ENCODE assay signal across 14 cellular contexts in the genomic region with DNA sequence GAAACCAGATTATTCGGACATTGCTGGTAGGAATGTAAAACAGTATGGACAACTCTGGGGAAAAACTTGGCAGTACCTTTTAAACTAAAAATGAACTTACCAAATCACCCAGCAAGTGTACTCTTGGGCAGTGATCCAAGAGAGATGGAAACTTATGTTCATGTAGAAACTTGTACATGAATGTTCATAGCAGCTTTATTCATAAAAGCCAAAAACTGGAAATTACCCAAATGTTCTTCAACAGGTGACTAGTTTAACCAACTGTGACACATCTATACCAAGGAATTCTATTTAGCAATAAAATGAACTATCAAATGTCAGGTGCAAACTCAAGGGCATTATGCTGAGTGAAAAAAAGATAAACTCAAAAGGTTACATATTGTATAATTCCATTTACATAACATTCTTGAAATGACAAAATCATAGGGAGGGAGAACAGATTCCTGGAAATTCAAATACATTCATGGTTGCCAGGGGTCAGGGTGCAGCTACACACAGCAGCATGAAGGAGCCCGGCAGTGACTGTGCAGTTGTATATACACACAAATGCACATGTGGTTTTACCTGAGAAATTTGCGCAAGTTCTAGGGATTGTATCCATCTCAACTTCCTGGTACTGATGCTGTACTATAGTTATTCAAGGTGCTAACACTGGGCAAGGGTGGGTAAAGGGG. TPM values are rescaled to one million over a fixed set of nuclear protein-coding genes. Genes with fewer than 3 reads are reported as not detected.
DNase-seq lines count a peak whose midpoint lies in the region; ATAC-seq and TF ChIP-seq lines count a peak whose summit lies in the region.
"Had no signal": no experiment of that assay in that cellular context is flagged by ENCODE, and none has a peak within 500 bp of the region (broad histone marks: within the 10 kb centered on the region; RNA-seq: fewer than 3 reads in every experiment).

No MANE protein-coding gene starts in this region.

- no peaks in the 10 kb centered on the region for H3K9me3 Mint-ChIP-seq in CD4-positive, alpha-beta memory T cell
- H3K9me3 Mint-ChIP-seq: naive thymus-derived CD8-positive, alpha-beta T cell had no signal

- H3K27ac Mint-ChIP-seq in CD4-positive, alpha-beta memory T cell = peak overlapping the region in 3 of 7 donors; percentile 3 to 96 (median 13)
- H3K27ac Mint-ChIP-seq: T-helper 1 cell treated with Interleukin-12 subunit alpha and Interleukin-12 subunit beta and Interleukin-4 antibody, amounts not matched to agents 30 μg/mL and 1 μg/mL, for 36 hours had no signal

- POLR2A ChIA-PET in CD4-positive, alpha-beta memory T cell (lab: Charles Lee; ENCODE audit: partially characterized antibody) = interaction anchor here (6.0 kb wide), 1 partner anchor 123 kb away, joined by 152 read pairs; a partner anchor contains a TSS

- H3K27me3 Mint-ChIP-seq in CD4-positive, alpha-beta memory T cell = no peaks in the 10 kb centered on the region
- H3K27me3 Mint-ChIP-seq: naive thymus-derived CD8-positive, alpha-beta T cell had no signal

- CTCF ChIA-PET in CD4-positive, alpha-beta memory T cell (lab: Charles Lee; ENCODE audit: partially characterized antibody) = interaction anchor here (2.0 kb wide), 1 partner anchor 121 kb away, joined by 4 read pairs; no protein-coding TSS in a partner anchor

- no peak for ATAC-seq in GM21367 (IDR thresholded peaks at IDR 0.05; ENCODE audit: unreplicated experiment)
- ATAC-seq: naive thymus-derived CD8-positive, alpha-beta T cell had no signal

- no peak for TF ChIP-seq CTCF in GM12865 (IDR thresholded peaks at IDR 0.05; ENCODE audit: insufficient read depth, low read depth, low read length, missing control alignments)

- H3K36me3 ChIP-seq in CD4-positive, alpha-beta memory T cell (ENCODE audit: insufficient read depth, low read length) = peaks cover 11% of the 10 kb centered on the region

- H3K27ac ChIP-seq in CD4-positive, alpha-beta memory T cell (ENCODE audit: low read depth, low read length) = no peak overlapping the region
- H3K27ac ChIP-seq: spleen had no signal

- H3K9me3 ChIP-seq in CD4-positive, alpha-beta memory T cell (ENCODE audit: control insufficient read depth in 1 of 2, low read length in 2 of 2) = no peaks in the 10 kb centered on the region
- H3K9me3 ChIP-seq: esophagus muscularis mucosa, spleen had no signal

- intact Hi-C loops in CD4-positive, alpha-beta memory T cell (cut with micrococcal nuclease) = no loop called here

- peaks cover 11 to 39% of the 10 kb centered on the region in 2 donors for H3K36me3 Mint-ChIP-seq in CD4-positive, alpha-beta memory T cell

- peaks cover 18 to 32% (median 25%) of the 10 kb centered on the region in 4 donors for H3K4me1 Mint-ChIP-seq in CD4-positive, alpha-beta memory T cell

- no peaks in the 10 kb centered on the region for H3K27me3 ChIP-seq in CD4-positive, alpha-beta memory T cell (ENCODE audit: insufficient read depth, low read length)
- H3K27me3 ChIP-seq: esophagus muscularis mucosa, spleen had no signal

- DNase-seq in GM12865 (ENCODE audit: low read depth) (peak; percentile 45), NCI-H1105 treated with DMSO at 0.1 percent for 48 hours (lab: John Stamatoyannopoulos, UW) (peak; percentile 29), fibroblast of gingiva (ENCODE audit: low read depth) (peak; percentile 85), GM19240 (ENCODE audit: insufficient read length, low spot score) (no peak), H4 (ENCODE audit: low spot score) (no peak)
- DNase-seq in stimulated activated CD4-positive, alpha-beta T cell treated with anti-CD3 and anti-CD28 coated beads, Interleukin-12 subunit alpha, Interleukin-12 subunit beta, amount 100 ng/mL, for 48 hours (ENCODE audit: low read depth in 2 of 3, low spot score in 1 of 3) = peak; percentile 27 to 52 (median 35)
- DNase-seq in CD4-positive, alpha-beta memory T cell = no peak
- DNase-seq: central memory CD4-positive, alpha-beta T cell; naive thymus-derived CD8-positive, alpha-beta T cell; spleen had no signal

- no peak overlapping the region for H3K4me3 ChIP-seq in GM12865 (ENCODE audit: low read depth, low read length)
- no peak overlapping the region for H3K4me3 ChIP-seq in CD4-positive, alpha-beta memory T cell (ENCODE audit: low read length in 2 of 2)
- H3K4me3 ChIP-seq: esophagus muscularis mucosa, spleen had no signal

- peaks cover 20% of the 10 kb centered on the region for H3K4me1 ChIP-seq in CD4-positive, alpha-beta memory T cell (ENCODE audit: insufficient read depth, low read length)

- no peak overlapping the region for H3K4me3 Mint-ChIP-seq in CD4-positive, alpha-beta memory T cell
- H3K4me3 Mint-ChIP-seq: T-helper 1 cell treated with Interleukin-12 subunit alpha and Interleukin-12 subunit beta and Interleukin-4 antibody, amounts not matched to agents 30 μg/mL and 1 μg/mL, for 36 hours had no signal

RNA-seq across cellular contexts. Expression of a gene that starts 3.5 kb away (rescaled TPM):
- total RNA-seq in CD4-positive, alpha-beta memory T cell = not detected
- not detected for polyA plus RNA-seq in CD4-positive, alpha-beta memory T cell
- not detected in 2 replicates for total RNA-seq in H4 (2014; rRNA removed; shearing (Covaris generic))
- total RNA-seq: esophagus muscularis mucosa; kidney epithelial cell; naive thymus-derived CD8-positive, alpha-beta T cell had no signal
- polyA plus RNA-seq: naive thymus-derived CD8-positive, alpha-beta T cell; spleen had no signal

Comparison
In these comparisons a context has a peak if more than half of its experiments do, and no peak if none do; other contexts are left out.
1. DNase-seq: peak in GM12865 (single experiment), NCI-H1105 treated with DMSO at 0.1 percent for 48 hours (single experiment), fibroblast of gingiva (single experiment) and stimulated activated CD4-positive, alpha-beta T cell treated with anti-CD3 and anti-CD28 coated beads, Interleukin-12 subunit alpha, Interleukin-12 subunit beta, amount 100 ng/mL, for 48 hours (3 of 3); none in CD4-positive, alpha-beta memory T cell (0 of 5), GM19240 (single experiment) and H4 (single experiment).